In genomic region chr16:81697321-81697885, GRCh38 we compare ENCODE assay signal across 8 cellular contexts.
DNase-seq lines count a peak whose midpoint lies in the region; ATAC-seq and TF ChIP-seq lines count a peak whose summit lies in the region.

No MANE protein-coding gene starts in this region.

- no peak overlapping the region for H3K4me3 Mint-ChIP-seq in activated naive CD8-positive, alpha-beta T cell treated with anti-CD3 and anti-CD28 coated beads, Interleukin-2, amount 50 U/mL, for 24 hours

- no peaks in the 10 kb centered on the region for H3K27me3 Mint-ChIP-seq in activated naive CD8-positive, alpha-beta T cell treated with anti-CD3 and anti-CD28 coated beads, Interleukin-2, amount 50 U/mL, for 24 hours

- H3K36me3 ChIP-seq in Peyer's patch (peaks cover 0 to 98% (median 0%) of the 10 kb centered on the region in 3 donors), hepatocyte (replicated peaks; ENCODE audit: insufficient read depth, low read depth) (no peaks in the 10 kb centered on the region)

- DNase-seq in AG08396 (ENCODE audit: low spot score) (peak; percentile 64), Peyer's patch (peak; percentile 40 to 80 (median 79)), hepatocyte (ENCODE audit: low spot score) (peak; percentile 64)
- peak; percentile 57 for DNase-seq in activated naive CD8-positive, alpha-beta T cell treated with anti-CD3 and anti-CD28 coated beads, Interleukin-2, amount 50 U/mL, for 24 hours
- peak; percentile 25 for DNase-seq in stimulated activated CD4-positive, alpha-beta T cell treated with anti-CD3 and anti-CD28 coated beads, Interleukin-2, amount 100 ng/mL, for 4 hours (ENCODE audit: low read depth)

- H3K27me3 ChIP-seq in Peyer's patch (no peaks in the 10 kb centered on the region), hepatocyte (no peaks in the 10 kb centered on the region)

- no peaks in the 10 kb centered on the region for H4K20me1 ChIP-seq in hepatocyte (ENCODE audit: insufficient read depth, poor library complexity, severe bottlenecking)

- H3K79me2 ChIP-seq in hepatocyte = no peaks in the 10 kb centered on the region

- TF ChIP-seq POLR2A in Peyer's patch (IDR thresholded peaks at IDR 0.05) = no peak

- peaks cover 9% of the 10 kb centered on the region for H3K36me3 Mint-ChIP-seq in activated naive CD8-positive, alpha-beta T cell treated with anti-CD3 and anti-CD28 coated beads, Interleukin-2, amount 50 U/mL, for 24 hours (ENCODE audit: low read depth)

- peaks cover 0 to 27% (median 0%) of the 10 kb centered on the region in 4 donors for H3K4me1 ChIP-seq in Peyer's patch
- H3K4me1 ChIP-seq in hepatocyte (ENCODE audit: insufficient read depth) = peaks cover 3% of the 10 kb centered on the region

- H3K9me2 ChIP-seq in hepatocyte (replicated peaks; ENCODE audit: insufficient read depth) = no peaks in the 10 kb centered on the region

- H3K4me3 ChIP-seq in Peyer's patch (no peak overlapping the region), hepatocyte (no peak overlapping the region)

- peak overlapping the region in 2 of 4 donors; percentile 57 to 63 for H3K27ac ChIP-seq in Peyer's patch
- H3K27ac ChIP-seq in hepatocyte = no peak overlapping the region

- H3K27ac Mint-ChIP-seq in activated naive CD8-positive, alpha-beta T cell treated with anti-CD3 and anti-CD28 coated beads, Interleukin-2, amount 50 U/mL, for 24 hours = no peak overlapping the region

- no peaks in the 10 kb centered on the region for H3K9me3 ChIP-seq in Peyer's patch
- H3K9me3 ChIP-seq in hepatocyte (ENCODE audit: low read depth) = no peaks in the 10 kb centered on the region

- no peak overlapping the region for H3K4me2 ChIP-seq in hepatocyte

- H3K9me3 Mint-ChIP-seq in activated naive CD8-positive, alpha-beta T cell treated with anti-CD3 and anti-CD28 coated beads, Interleukin-2, amount 50 U/mL, for 24 hours = no peaks in the 10 kb centered on the region

- H3K4me1 Mint-ChIP-seq in activated naive CD8-positive, alpha-beta T cell treated with anti-CD3 and anti-CD28 coated beads, Interleukin-2, amount 50 U/mL, for 24 hours = peaks cover 2% of the 10 kb centered on the region

- ATAC-seq in activated naive CD8-positive, alpha-beta T cell treated with anti-CD3 and anti-CD28 coated beads, Interleukin-2, amount 50 U/mL, for 24 hours = peak; percentile 23
- ATAC-seq in HG03045 (IDR thresholded peaks at IDR 0.05; ENCODE audit: unreplicated experiment) (no peak), HG03432 (IDR thresholded peaks at IDR 0.05; ENCODE audit: unreplicated experiment) (no peak)

- TF ChIP-seq CTCF in GM12873 (IDR thresholded peaks at IDR 0.05; ENCODE audit: insufficient read depth, low read depth, low read length, missing control alignments) = peak; percentile 79
- TF ChIP-seq CTCF in Peyer's patch (IDR thresholded peaks at IDR 0.05) = peak in 5 of 6 experiments; percentile 47 to 72 (median 69)
- peak; percentile 48 for TF ChIP-seq CTCF in hepatocyte (IDR thresholded peaks at IDR 0.05; ENCODE audit: poor library complexity)

- no peak overlapping the region for H2AFZ ChIP-seq in hepatocyte

- WGBS in hepatocyte (ENCODE audit: low lambda C conversion rate, missing lambda C conversion rate) = 95% methylated on average over 23 of the region's 25 CpGs

Comparison
In these comparisons a context has a peak if more than half of its experiments do, and no peak if none do; other contexts are left out.
1. DNase-seq: peak in every context shown above with its lines; median percentile 79 in Peyer's patch; 64 in AG08396; 64 in hepatocyte; 57 in activated naive CD8-positive, alpha-beta T cell treated with anti-CD3 and anti-CD28 coated beads, Interleukin-2, amount 50 U/mL, for 24 hours; 25 in stimulated activated CD4-positive, alpha-beta T cell treated with anti-CD3 and anti-CD28 coated beads, Interleukin-2, amount 100 ng/mL, for 4 hours.